ENCODE assay signal across 1 cellular context in genomic region chr16:87383522-87384161, GRCh38.
TF ChIP-seq lines count a peak whose summit lies in the region.

FBXO31 (minus strand) TSS chr16:87383776; CDS start chr16:87383744, 32 bp downstream.

TF ChIP-seq in K562, 482 proteins besides CTCF, POLR2A, EP300 and RAD21 (continued from another document and continues in another):
- TF ChIP-seq ZNF408 (CRISPR knock-in tag; IDR thresholded peaks at IDR 0.05; ENCODE audit: low read depth) (no peak), HLTF (IDR thresholded peaks at IDR 0.05) (peak; percentile 27; the same call in 1 of the 2 replicates), E2F4 (CRISPR knock-in tag; IDR thresholded peaks at IDR 0.05; ENCODE audit: low read depth) (no peak), THRA (IDR thresholded peaks at IDR 0.05) (no peak), SUPT5H (IDR thresholded peaks at IDR 0.05) (no peak), BHLHE40 (IDR thresholded peaks at IDR 0.05; ENCODE audit: low read length) (peak; percentile 81), GTF2B (IDR thresholded peaks at IDR 0.05; ENCODE audit: extremely low read depth, insufficient read length) (no peak), USF2 (CRISPR knock-in tag; IDR thresholded peaks at IDR 0.05) (no peak), MBD2 (IDR thresholded peaks at IDR 0.05; ENCODE audit: borderline replicate concordance, low read depth) (0 out of 2 replicates have a peak, but pooled peaks have one; percentile 43), TOE1 (IDR thresholded peaks at IDR 0.05; ENCODE audit: borderline replicate concordance) (peak; percentile 31; the same call in 1 of the 2 replicates), TOE1 (CRISPR knock-in tag; IDR thresholded peaks at IDR 0.05; ENCODE audit: borderline replicate concordance, low read depth) (no peak), HMG20B (CRISPR knock-in tag; IDR thresholded peaks at IDR 0.05) (no peak), XRCC3 (IDR thresholded peaks at IDR 0.05) (no peak), PHB (CRISPR knock-in tag; IDR thresholded peaks at IDR 0.05) (no peak), MCM7 (IDR thresholded peaks at IDR 0.05) (no peak), TAF15 (IDR thresholded peaks at IDR 0.05; ENCODE audit: low read depth, low read length) (no peak), GATAD2A (IDR thresholded peaks at IDR 0.05) (0 out of 2 replicates have a peak, but pooled peaks have one; percentile 18), E2F1 (CRISPR knock-in tag; IDR thresholded peaks at IDR 0.05) (peak; percentile 17; the same call in 1 of the 2 replicates), ZNF592 (IDR thresholded peaks at IDR 0.05) (peak; percentile 84), WHSC1 (IDR thresholded peaks at IDR 0.05; ENCODE audit: low read length) (no peak), ZNF3 (CRISPR knock-in tag; IDR thresholded peaks at IDR 0.05) (no peak), PRMT5 (CRISPR knock-in tag; IDR thresholded peaks at IDR 0.05) (no peak), TEAD2 (tag; IDR thresholded peaks at IDR 0.05) (no peak), NBN (IDR thresholded peaks at IDR 0.05; ENCODE audit: low read depth) (peak; percentile 66; the same call in 1 of the 2 replicates), ZFP30 (CRISPR knock-in tag; IDR thresholded peaks at IDR 0.05; ENCODE audit: borderline replicate concordance) (no peak), POU5F1 (IDR thresholded peaks at IDR 0.05; ENCODE audit: borderline replicate concordance, low read depth, low read length, partially characterized antibody) (no peak), BDP1 (IDR thresholded peaks at IDR 0.05; ENCODE audit: insufficient read depth, insufficient read length) (peak; percentile 62), SNAPC5 (CRISPR knock-in tag; IDR thresholded peaks at IDR 0.05) (no peak), ZNF280B (CRISPR knock-in tag; IDR thresholded peaks at IDR 0.05) (no peak), ZNF512 (tag; IDR thresholded peaks at IDR 0.05) (no peak), PURB (CRISPR knock-in tag; IDR thresholded peaks at IDR 0.05; ENCODE audit: low read depth) (no peak), DDX20 (tag; IDR thresholded peaks at IDR 0.05; ENCODE audit: low read depth) (no peak), MECOM (CRISPR knock-in tag; IDR thresholded peaks at IDR 0.05) (no peak), POLR3G (IDR thresholded peaks at IDR 0.05; ENCODE audit: extremely low read depth, insufficient read length, insufficient replicate concordance) (no peak), DPF2 (IDR thresholded peaks at IDR 0.05) (no peak; the same call in 1 of the 2 replicates), CBFA2T3 (IDR thresholded peaks at IDR 0.05) (0 out of 2 replicates have a peak, but pooled peaks have one; percentile 12), FOSL1 (tag; conservative IDR thresholded peaks at IDR 0.05) (0 out of 2 replicates have a peak, but pooled peaks have one; percentile 31), ZNF589 (CRISPR knock-in tag; IDR thresholded peaks at IDR 0.05; ENCODE audit: low read depth) (no peak), NFIC (IDR thresholded peaks at IDR 0.05) (peak; percentile 75), ZNF449 (CRISPR knock-in tag; IDR thresholded peaks at IDR 0.05) (no peak), TCF3 (CRISPR knock-in tag; IDR thresholded peaks at IDR 0.05) (no peak; the same call in 1 of the 2 replicates), SMARCA4 (IDR thresholded peaks at IDR 0.05) (no peak), ZNF175 (CRISPR knock-in tag; IDR thresholded peaks at IDR 0.05; ENCODE audit: low read depth) (no peak), RBM17 (IDR thresholded peaks at IDR 0.05; ENCODE audit: borderline replicate concordance, low read depth, low read length) (no peak), NONO (IDR thresholded peaks at IDR 0.05; ENCODE audit: low read depth in 2 of 2, low read length in 1 of 2) (peak in 1 of 2 experiments; percentile 71; a peak in 1 of 4 replicates), FOXK1 (CRISPR knock-in tag; IDR thresholded peaks at IDR 0.05; ENCODE audit: borderline replicate concordance) (no peak), ZBTB8A (IDR thresholded peaks at IDR 0.05; ENCODE audit: partially characterized antibody) (no peak), TRIM25 (IDR thresholded peaks at IDR 0.05; ENCODE audit: borderline replicate concordance) (no peak), ZNF696 (CRISPR knock-in tag; conservative IDR thresholded peaks at IDR 0.05) (no peak), SPI1 (IDR thresholded peaks at IDR 0.05; ENCODE audit: borderline replicate concordance, low read depth, low read length) (no peak), TFAP4 (CRISPR knock-in tag; IDR thresholded peaks at IDR 0.05; ENCODE audit: borderline replicate concordance) (no peak), CTBP1 (IDR thresholded peaks at IDR 0.05; ENCODE audit: borderline replicate concordance) (peak; percentile 95), PYGO2 (tag; IDR thresholded peaks at IDR 0.05) (no peak), HNRNPH1 (optimal IDR thresholded peaks at IDR 0.05; ENCODE audit: low read depth, low read length) (no peak)
